ENCODE assay signal across 15 cellular contexts in the genomic region with DNA sequence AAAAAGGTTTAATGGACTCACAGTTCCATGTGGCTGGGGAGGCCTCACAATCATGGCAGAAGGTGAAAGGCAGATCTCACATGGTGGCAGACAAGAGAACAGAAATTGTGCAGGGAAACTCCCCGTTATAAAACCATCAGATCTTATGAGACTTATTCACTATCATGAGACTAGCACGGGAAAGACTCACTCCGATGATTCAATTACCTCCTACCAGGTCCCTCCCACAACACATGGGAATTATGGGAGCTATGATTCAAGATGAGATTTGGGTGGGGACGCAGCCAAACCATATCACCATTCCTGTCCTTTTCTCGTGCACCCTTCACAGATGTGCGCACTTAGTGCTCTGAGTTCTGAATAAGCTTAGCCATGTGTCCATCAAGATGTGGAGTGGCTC. TPM values are rescaled to one million over a fixed set of nuclear protein-coding genes. Genes with fewer than 3 reads are reported as not detected.
"Had no signal": no experiment of that assay in that cellular context is flagged by ENCODE, and none has a peak within 500 bp of the region (broad histone marks: within the 10 kb centered on the region; RNA-seq: fewer than 3 reads in every experiment).

No MANE protein-coding gene starts in this region.

RNA-seq across cellular contexts. Expression of gene GTSF1L, which starts 31.1 kb away (rescaled TPM):
- total RNA-seq: dermis microvascular lymphatic vessel endothelial cell; endodermal cell; endothelial cell of umbilical vein; frontal cortex; glomerular endothelial cell; heart left ventricle; kidney epithelial cell; left colon; left ventricle myocardium superior; lung; natural killer cell treated with Interleukin-12 subunit alpha and Interleukin-12 subunit beta and Interleukin-15 and Interleukin-18, amount 100 ng/mL, for 72 hours; ovary; posterior vena cava; right atrium auricular region; sigmoid colon had no signal
- polyA plus RNA-seq: endothelial cell of umbilical vein, heart left ventricle, lung, ovary had no signal
